29 cellular contexts compared by ENCODE assay signal in the genomic region with DNA sequence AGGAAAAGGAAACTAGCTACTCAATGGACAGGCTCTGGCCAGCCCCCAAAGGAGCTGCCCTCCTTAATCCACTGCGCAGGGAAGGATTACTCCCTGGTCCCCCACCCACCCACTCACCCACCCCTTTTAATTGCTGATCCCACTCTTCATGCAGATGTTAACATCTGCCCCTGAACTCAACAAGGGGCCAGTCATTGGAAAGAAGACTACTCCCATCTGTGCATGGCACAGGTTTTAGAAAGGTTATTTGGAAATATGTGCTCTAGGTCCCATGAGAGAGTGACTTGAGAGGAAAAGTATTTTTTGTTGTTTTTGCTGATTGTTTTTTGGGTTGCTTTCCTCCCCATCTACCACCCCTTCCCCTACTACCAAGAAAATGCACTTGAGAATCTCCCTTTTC.
"Had no signal": no experiment of that assay in that cellular context is flagged by ENCODE, and none has a peak within 500 bp of the region (broad histone marks: within the 10 kb centered on the region; RNA-seq: fewer than 3 reads in every experiment).

No MANE protein-coding gene starts in this region.

- H3K9me3 ChIP-seq: neutrophil, right lobe of liver, testis, uterus had no signal

- H3K27ac ChIP-seq: left lung, neural progenitor cell, neutrophil, parathyroid adenoma, testis, uterus had no signal

- H3K27ac Mint-ChIP-seq: immature natural killer cell; mesothelial cell of epicardium; naive B cell; natural killer cell; nephron progenitor cell; neural progenitor cell; stimulated activated naive B cell treated with anti-CD40 and anti-IgM and Interleukin-4, amounts not matched to agents 10 μg/mL and 1 μg/mL and 100 μg/mL, for 72 hours; type B pancreatic cell had no signal

- H3K27me3 Mint-ChIP-seq: type B pancreatic cell had no signal

- H3K36me3 Mint-ChIP-seq: neural progenitor cell, type B pancreatic cell had no signal

- ATAC-seq: left colon; left lung; natural killer cell; psoas muscle; right lobe of liver; stimulated activated naive B cell treated with anti-CD40 and anti-IgM and Interleukin-4, amounts not matched to agents 10 μg/mL and 1 μg/mL and 100 μg/mL, for 72 hours; stimulated activated naive CD8-positive, alpha-beta T cell treated with anti-CD3 and anti-CD28 coated beads, Interleukin-15, Interleukin-2, amounts not matched to agents 100 U/mL and 50 U/mL, for 24 hours had no signal

- H3K4me3 Mint-ChIP-seq: immature natural killer cell; mesothelial cell of epicardium; naive B cell; natural killer cell; nephron progenitor cell; neural progenitor cell; stimulated activated naive B cell treated with anti-CD40 and anti-IgM and Interleukin-4, amounts not matched to agents 10 μg/mL and 1 μg/mL and 100 μg/mL, for 72 hours; type B pancreatic cell had no signal

- H3K36me3 ChIP-seq: left lung, neural progenitor cell, neutrophil, right lobe of liver, stomach, tibial nerve, uterus had no signal

- H3K27me3 ChIP-seq: left lung, neural progenitor cell, neutrophil, right lobe of liver, stomach, testis, tibial nerve, uterus had no signal

- DNase-seq: hypothalamus; immature natural killer cell; kidney; left colon; left lung; mesendoderm; naive B cell; natural killer cell; nephron progenitor cell; occipital lobe; psoas muscle; right lobe of liver; stimulated activated CD4-positive, alpha-beta T cell treated with anti-CD3 and anti-CD28 coated beads, Interleukin-12 subunit alpha, Interleukin-12 subunit beta, amount 100 ng/mL, for 4 hours; stimulated activated CD4-positive, alpha-beta T cell treated with anti-CD3 and anti-CD28 coated beads, Interleukin-15, amount 100 ng/mL, for 24 hours; stimulated activated CD4-positive, alpha-beta T cell treated with anti-CD3 and anti-CD28 coated beads, Interleukin-2, amount 100 ng/mL, for 24 hours; stimulated activated CD4-positive, alpha-beta T cell treated with anti-CD3 and anti-CD28 coated beads, Interleukin-4, amount 100 ng/mL, for 1 hour; stimulated activated naive B cell treated with anti-CD40 and anti-IgM and Interleukin-4, amounts not matched to agents 10 μg/mL and 1 μg/mL and 100 μg/mL, for 72 hours; stimulated activated naive CD8-positive, alpha-beta T cell treated with anti-CD3 and anti-CD28 coated beads, Interleukin-15, Interleukin-2, amounts not matched to agents 100 U/mL and 50 U/mL, for 24 hours; stomach; testis; uterus had no signal

- H3K4me3 ChIP-seq: left lung, lung, neural progenitor cell, psoas muscle, right lobe of liver, skin epidermis, stomach, testis, tibial nerve, uterus had no signal

- H3K4me1 Mint-ChIP-seq: immature natural killer cell, natural killer cell, neural progenitor cell had no signal

- H3K4me1 ChIP-seq: parathyroid adenoma, testis, uterus had no signal
